ENCODE assay signal across 21 cellular contexts in the genomic region with DNA sequence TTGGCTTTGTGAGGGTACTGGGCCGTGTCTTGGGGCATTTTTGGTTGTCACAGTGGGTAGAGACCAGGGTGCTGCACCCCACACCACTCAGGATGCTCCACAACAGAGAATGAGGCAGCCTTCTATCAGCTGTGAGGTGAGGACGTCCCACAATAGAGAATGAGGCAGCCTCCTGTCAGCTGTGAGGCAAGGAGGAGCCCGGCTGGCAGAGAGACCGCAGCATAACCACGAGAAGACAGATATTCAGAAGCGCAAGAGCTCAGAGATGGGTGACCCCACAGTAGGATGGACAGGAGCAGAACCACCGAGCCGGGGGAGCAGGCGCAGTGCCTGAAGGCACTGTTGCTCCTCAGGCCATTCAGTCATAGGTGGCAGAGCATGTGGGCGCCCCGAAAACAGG.
"Had no signal": no experiment of that assay in that cellular context is flagged by ENCODE, and none has a peak within 500 bp of the region (broad histone marks: within the 10 kb centered on the region; RNA-seq: fewer than 3 reads in every experiment).

No MANE protein-coding gene starts in this region.

- H3K4me3 ChIP-seq: coronary artery, hepatocyte, psoas muscle, sigmoid colon, skin epidermis, stomach, thoracic aorta, transverse colon had no signal

- H3K27ac ChIP-seq: coronary artery, foreskin keratinocyte, hepatocyte, psoas muscle, sigmoid colon, skin epidermis, stomach, thoracic aorta, transverse colon had no signal

- H3K4me2 ChIP-seq: hepatocyte had no signal

- H3K4me1 ChIP-seq: foreskin keratinocyte, transverse colon had no signal

- H3K9me3 Mint-ChIP-seq: endodermal cell, nephron had no signal

- H3K27ac Mint-ChIP-seq: endodermal cell, nephron had no signal

- H3K27me3 ChIP-seq: foreskin keratinocyte, hepatocyte, sigmoid colon, stomach, transverse colon had no signal

- H3K4me3 Mint-ChIP-seq: endodermal cell, nephron had no signal

- ATAC-seq: foreskin keratinocyte, left colon, left ventricle myocardium superior, psoas muscle had no signal

- H2AFZ ChIP-seq: hepatocyte had no signal

- DNase-seq: effector CD4-positive, alpha-beta T cell; erythroblast; foreskin keratinocyte; head of caudate nucleus; left colon; left ventricle myocardium superior; psoas muscle; retina; sigmoid colon; stimulated activated CD4-positive, alpha-beta T cell treated with anti-CD3 and anti-CD28 coated beads, Interleukin-2, amount 100 ng/mL, for 24 hours; stimulated activated CD4-positive, alpha-beta T cell treated with anti-CD3 and anti-CD28 coated beads, Interleukin-4, amount 100 ng/mL, for 4 hours; stimulated activated naive CD4-positive, alpha-beta T cell; stomach; substantia nigra; transverse colon had no signal

- H3K9me3 ChIP-seq: psoas muscle, sigmoid colon, stomach, thoracic aorta, transverse colon had no signal
